In the genomic region with DNA sequence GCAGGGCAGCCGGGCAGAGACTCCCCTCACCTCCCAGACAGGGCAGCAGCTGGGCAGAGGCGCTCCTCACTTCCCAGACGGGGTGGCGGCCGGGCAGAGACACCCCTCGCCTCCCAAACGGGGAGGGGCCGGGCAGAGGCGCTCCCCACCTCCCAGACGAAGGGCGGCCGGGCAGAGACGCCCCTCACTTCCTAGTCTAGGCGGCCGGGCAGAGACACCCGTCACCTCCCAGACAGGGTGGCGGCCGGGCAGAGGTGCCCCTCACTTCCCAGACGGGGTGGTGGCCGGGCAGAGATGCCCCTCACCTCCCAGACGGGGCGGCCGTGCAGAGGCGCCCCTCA, we compare ENCODE assay signal across 13 cellular contexts. TPM values are rescaled to one million over a fixed set of nuclear protein-coding genes. Genes with fewer than 3 reads are reported as not detected.
DNase-seq lines count a peak whose midpoint lies in the region; ATAC-seq, FAIRE-seq and TF ChIP-seq lines count a peak whose summit lies in the region.
"Had no signal": no experiment of that assay in that cellular context is flagged by ENCODE, and none has a peak within 500 bp of the region (broad histone marks: within the 10 kb centered on the region; RNA-seq: fewer than 3 reads in every experiment).

No MANE protein-coding gene starts in this region.

- TF ChIP-seq POLR2A in HepG2 (IDR thresholded peaks at IDR 0.05; ENCODE audit: insufficient read depth in 1 of 2, low read depth in 2 of 2, low read length in 2 of 2) (no peak), right lobe of liver (IDR thresholded peaks at IDR 0.05) (no peak), sigmoid colon (IDR thresholded peaks at IDR 0.05) (no peak)

- ATAC-seq in HepG2 (no peak), right lobe of liver (no peak)

- H3K4me2 ChIP-seq in HepG2 (ENCODE audit: low read depth, low read length) (no peak overlapping the region), fibroblast of lung (ENCODE audit: extremely low read depth, insufficient read depth, low read length) (no peak overlapping the region)
- H3K4me2 ChIP-seq: BLaER1 treated with 17β-estradiol and CSF1 and Interleukin-3, amounts not matched to agents 10 nM and 100 nM had no signal

- no peak for TF ChIP-seq EP300 in HepG2 (IDR thresholded peaks at IDR 0.05; ENCODE audit: low read depth in 2 of 2, low read length in 2 of 2)
- no peak for TF ChIP-seq EP300 in HepG2 (CRISPR knock-in tag; IDR thresholded peaks at IDR 0.05; ENCODE audit: borderline replicate concordance)
- TF ChIP-seq EP300 in sigmoid colon (IDR thresholded peaks at IDR 0.05) = no peak

- no peak overlapping the region for H3K4me3 ChIP-seq in HepG2 (replicated peaks in 1 of 3; ENCODE audit: insufficient read depth in 1 of 3, low read depth in 2 of 3, low read length in 3 of 3)
- no peak overlapping the region for H3K4me3 ChIP-seq in right lobe of liver
- no peak overlapping the region for H3K4me3 ChIP-seq in fibroblast of lung (replicated peaks in 1 of 4; ENCODE audit: control extremely low read depth in 1 of 4, insufficient read depth in 1 of 4, low read depth in 3 of 4, low read length in 4 of 4)
- no peak overlapping the region for H3K4me3 ChIP-seq in sigmoid colon
- H3K4me3 ChIP-seq in A673 (ENCODE audit: low read depth, low read length, poor library complexity, severe bottlenecking) = no peak overlapping the region
- H3K4me3 ChIP-seq: BLaER1 treated with 17β-estradiol and CSF1 and Interleukin-3, amounts not matched to agents 10 nM and 100 nM had no signal

- no peak overlapping the region for H3K27ac ChIP-seq in HepG2 (ENCODE audit: extremely low read length, insufficient read depth, low read length)
- no peak overlapping the region for H3K27ac ChIP-seq in right lobe of liver
- H3K27ac ChIP-seq in fibroblast of lung (ENCODE audit: insufficient read depth, low read length) = peak overlapping the region; percentile 34
- peak overlapping the region in 1 of 4 donors; percentile 39 for H3K27ac ChIP-seq in sigmoid colon
- no peak overlapping the region for H3K27ac ChIP-seq in A673 (ENCODE audit: low read depth, low read length, poor library complexity, severe bottlenecking)
- H3K27ac ChIP-seq: 22Rv1; BLaER1 treated with 17β-estradiol and CSF1 and Interleukin-3, amounts not matched to agents 10 nM and 100 nM had no signal

- H2AFZ ChIP-seq in HepG2 (ENCODE audit: low read length) (no peak overlapping the region), fibroblast of lung (ENCODE audit: low read length) (no peak overlapping the region)

- H3K79me2 ChIP-seq in HepG2 (ENCODE audit: insufficient read depth, low read length) (no peaks in the 10 kb centered on the region), fibroblast of lung (ENCODE audit: control insufficient read depth, insufficient read depth, low read length) (no peaks in the 10 kb centered on the region)

- no peak for TF ChIP-seq RAD21 in HepG2 (CRISPR knock-in tag; IDR thresholded peaks at IDR 0.05)

- no peak for DNase-seq in HepG2 (ENCODE audit: low spot score)
- no peak for DNase-seq in right lobe of liver
- DNase-seq in fibroblast of lung (ENCODE audit: low read depth in 2 of 2) = no peak
- peak; percentile 58 for DNase-seq in sigmoid colon
- DNase-seq in A673 (ENCODE audit: low spot score) = no peak
- no peak for DNase-seq in hypothalamus (lab: John Stamatoyannopoulos, UW)
- no peak for DNase-seq in stimulated activated CD4-positive, alpha-beta T cell treated with anti-CD3 and anti-CD28 coated beads, Interleukin-2, amount 100 ng/mL, for 48 hours
- DNase-seq: CD4-positive, CD25-positive, alpha-beta regulatory T cell; DMS53; GF-D8 had no signal

- POLR2A ChIA-PET in HepG2 (lab: Yijun Ruan, JAX) = no interaction called here
- POLR2A ChIA-PET in A673 (lab: Charles Lee; ENCODE audit: low non-redundant PET) = no interaction called here

- BruUV-seq in HepG2 (replicated peaks; lab: Mats Ljungman, UMichigan) = no TSS peak
- no TSS peak for BruUV-seq in A673 (replicated peaks; lab: Mats Ljungman, UMichigan)

- H3K27me3 ChIP-seq in HepG2 (ENCODE audit: control insufficient read depth in 1 of 2, insufficient read depth in 2 of 2, low read length in 2 of 2) (no peaks in the 10 kb centered on the region; a peak in 1 of 5 replicates), right lobe of liver (no peaks in the 10 kb centered on the region), fibroblast of lung (ENCODE audit: control insufficient read depth, insufficient read depth, low read length) (no peaks in the 10 kb centered on the region), sigmoid colon (no peaks in the 10 kb centered on the region), A673 (replicated peaks; ENCODE audit: insufficient read depth, low read depth, low read length, poor library complexity) (no peaks in the 10 kb centered on the region)
- H3K27me3 ChIP-seq: BLaER1 treated with 17β-estradiol and CSF1 and Interleukin-3, amounts not matched to agents 10 nM and 100 nM had no signal

- intact Hi-C loops in HepG2 (cut with micrococcal nuclease; ENCODE audit: unreplicated experiment) = loop anchor here (10.0 kb wide), 2 partner anchors 216 to 286 kb away; a partner anchor contains a TSS
- intact Hi-C loops in right lobe of liver (cut with DNase I) = loop anchor here in 1 of 2 donors (10.0 kb wide), 1 partner anchor 406 kb away; no protein-coding TSS in a partner anchor
- intact Hi-C loops in sigmoid colon (cut with DNase I) = no loop called here
- intact Hi-C loops in A673 (cut with micrococcal nuclease; ENCODE audit: unreplicated experiment) = no loop called here

- CTCF ChIA-PET in HepG2 (lab: Yijun Ruan, JAX; ENCODE audit: low intra/inter-chr PET ratio, low total read pairs) (no interaction called here), A673 (lab: Charles Lee) (no interaction called here)

- no peak for FAIRE-seq in HepG2 (lab: Jason Lieb, UNC)
- FAIRE-seq: HTR-8/SVneo had no signal

- in situ Hi-C loops in HepG2 (cut with HindIII; ENCODE audit: extremely low pct_ligation_motif_present, low pct_unique_long_range_greater_than_20kb) = loop anchor here (10.0 to 25.0 kb wide), 2 partner anchors 46 to 273 kb away; a partner anchor contains a TSS

- H3K9me3 ChIP-seq in HepG2 (ENCODE audit: low read length) (no peaks in the 10 kb centered on the region), right lobe of liver (no peaks in the 10 kb centered on the region), fibroblast of lung (ENCODE audit: control insufficient read depth, insufficient read depth, low read depth, low read length) (no peaks in the 10 kb centered on the region), sigmoid colon (no peaks in the 10 kb centered on the region), A673 (ENCODE audit: low read depth, low read length, poor library complexity, severe bottlenecking) (no peaks in the 10 kb centered on the region)

- TF ChIP-seq CTCF in HepG2 (CRISPR knock-in tag; IDR thresholded peaks at IDR 0.05) (no peak), right lobe of liver (IDR thresholded peaks at IDR 0.05) (no peak), fibroblast of lung (conservative IDR thresholded peaks at IDR 0.05 in 1 of 2, IDR thresholded peaks at IDR 0.05 in 1 of 2; ENCODE audit: low read depth in 1 of 2, low read length in 2 of 2) (no peak), sigmoid colon (IDR thresholded peaks at IDR 0.05) (no peak), A673 (conservative IDR thresholded peaks at IDR 0.05; ENCODE audit: low read depth, low read length) (no peak)

- WGBS in HepG2 (ENCODE audit: low lambda C conversion rate) = no CpG with 5 or more reads among the region's 24 CpGs
- no CpG with 5 or more reads among the region's 24 CpGs for WGBS in right lobe of liver (ENCODE audit: insufficient coverage, low coverage, low lambda C conversion rate, missing lambda C conversion rate)
- WGBS in sigmoid colon, 2 donors = 96% methylated on average over 24 of the region's 24 CpGs

- H3K9ac ChIP-seq in HepG2 (ENCODE audit: insufficient read depth, low read depth, low read length) (no peak overlapping the region), fibroblast of lung (ENCODE audit: insufficient read depth, low read length) (no peak overlapping the region)
- H3K9ac ChIP-seq: BLaER1 treated with 17β-estradiol and CSF1 and Interleukin-3, amounts not matched to agents 10 nM and 100 nM had no signal

- peaks cover 22% of the 10 kb centered on the region for H3K4me1 ChIP-seq in HepG2 (ENCODE audit: insufficient read depth, low read length)
- H3K4me1 ChIP-seq in right lobe of liver = no peaks in the 10 kb centered on the region
- peaks cover 21% of the 10 kb centered on the region for H3K4me1 ChIP-seq in fibroblast of lung (ENCODE audit: control insufficient read depth, extremely low read depth, insufficient read depth, low read length)
- peaks cover 0 to 48% (median 38%) of the 10 kb centered on the region in 4 donors for H3K4me1 ChIP-seq in sigmoid colon
- no peaks in the 10 kb centered on the region for H3K4me1 ChIP-seq in A673 (ENCODE audit: insufficient read depth, low read length, poor library complexity, severe bottlenecking)
- H3K4me1 ChIP-seq: BLaER1 treated with 17β-estradiol and CSF1 and Interleukin-3, amounts not matched to agents 10 nM and 100 nM had no signal

- H4K20me1 ChIP-seq in HepG2 (ENCODE audit: insufficient read depth, low read length) (no peaks in the 10 kb centered on the region), fibroblast of lung (ENCODE audit: control insufficient read depth, extremely low read depth, insufficient read depth, low read length) (no peaks in the 10 kb centered on the region)
- H4K20me1 ChIP-seq: BLaER1 treated with 17β-estradiol and CSF1 and Interleukin-3, amounts not matched to agents 10 nM and 100 nM had no signal

- H3K36me3 ChIP-seq in HepG2 (replicated peaks in 1 of 2; ENCODE audit: control insufficient read depth in 1 of 2, insufficient read depth in 2 of 2, low read length in 2 of 2) (no peaks in the 10 kb centered on the region), right lobe of liver (no peaks in the 10 kb centered on the region), fibroblast of lung (ENCODE audit: control insufficient read depth, insufficient read depth, low read length) (no peaks in the 10 kb centered on the region), sigmoid colon (no peaks in the 10 kb centered on the region), A673 (ENCODE audit: insufficient read depth, low read length, poor library complexity, severe bottlenecking) (no peaks in the 10 kb centered on the region)
- H3K36me3 ChIP-seq: BLaER1 treated with 17β-estradiol and CSF1 and Interleukin-3, amounts not matched to agents 10 nM and 100 nM had no signal

RNA-seq across cellular contexts. Expression of a gene that starts 6.6 kb away (rescaled TPM):
- total RNA-seq in HepG2 (2016; rRNA removed; fragmentation: Illumina TruSeq; extraction: Trizol) (52.7 and 70.0 TPM in 2 replicates), right lobe of liver (1 to 10 TPM; 2.8 to 5.8 (median 3.7) TPM), fibroblast of lung (35.2 and 59.9 TPM in 2 replicates), sigmoid colon (10 to 100 TPM; 10.7 to 14.7 (median 12.4) TPM), A673 (2021) (42.1 and 45.2 TPM in 2 replicates)
- 21.1 and 24.9 TPM in 2 replicates for total RNA-seq in HepG2 (2016; cell fraction: cytosol; rRNA removed; fragmentation: Illumina TruSeq; extraction: Trizol; ENCODE audit: low read depth)
- total RNA-seq in HepG2 (2016; cell fraction: insoluble cytoplasmic fraction; rRNA removed; fragmentation: Illumina TruSeq; extraction: Trizol) = 53.8 and 69.9 TPM in 2 replicates
- total RNA-seq in HepG2 (2016; cell fraction: membrane; rRNA removed; fragmentation: Illumina TruSeq; extraction: Trizol) = 21.4 and 27.4 TPM in 2 replicates
- 63.1 and 70.3 TPM in 2 replicates for total RNA-seq in HepG2 (2016; cell fraction: nucleus; rRNA removed; fragmentation: Illumina TruSeq; extraction: Trizol)
- polyA plus RNA-seq in HepG2 (2011; rRNA removed) (4.9 and 8.0 TPM in 2 replicates), fibroblast of lung (28.0 and 51.5 TPM in 2 replicates), sigmoid colon (1 to 10 TPM; 3.6 to 8.8 (median 6.2) TPM)
- polyA plus RNA-seq in HepG2 (2011; cell fraction: cytosol; rRNA removed) = 4.5 and 5.6 TPM in 2 replicates
- polyA plus RNA-seq in HepG2 (2011; cell fraction: nucleus; rRNA removed) = 2.9 and 4.4 TPM in 2 replicates
- polyA plus RNA-seq in HepG2 (2012) = 6.9 and 12.3 TPM in 2 replicates
- polyA plus RNA-seq in HepG2 (2016; cell fraction: cytosol; fragmentation: Illumina TruSeq; extraction: Trizol; ENCODE audit: low read depth) = 3.8 and 4.0 TPM in 2 replicates
- polyA plus RNA-seq in HepG2 (2016; cell fraction: insoluble cytoplasmic fraction; fragmentation: Illumina TruSeq; extraction: Trizol; ENCODE audit: low read depth) = 39.7 and 42.9 TPM in 2 replicates
- polyA plus RNA-seq in HepG2 (2016; cell fraction: membrane; fragmentation: Illumina TruSeq; extraction: Trizol; ENCODE audit: low read depth) = 5.8 and 6.9 TPM in 2 replicates
- 15.2 and 17.9 TPM in 2 replicates for polyA plus RNA-seq in HepG2 (2016; cell fraction: nucleus; fragmentation: Illumina TruSeq; extraction: Trizol; ENCODE audit: insufficient read depth, low read depth)
- polyA minus RNA-seq in HepG2 (2011; rRNA and poly(A)+ RNA removed; ENCODE audit: low replicate concordance) = 14.8 and 39.2 TPM in 2 replicates
- 8.8 and 11.7 TPM in 2 replicates for polyA minus RNA-seq in HepG2 (2011; cell fraction: cytosol; rRNA and poly(A)+ RNA removed)
- polyA minus RNA-seq in HepG2 (2011; cell fraction: nucleus; rRNA and poly(A)+ RNA removed) = 54.1 and 58.5 TPM in 2 replicates
- polyA plus RNA-seq in fibroblast of lung (2012) = 16.3 and 36.7 TPM in 2 replicates
- 4.2 and 30.7 TPM in 2 replicates for polyA minus RNA-seq in fibroblast of lung (ENCODE audit: low replicate concordance)
